Comparison of ENCODE assay signal across 9 cellular contexts in genomic region chr17:17696871-17697633, GRCh38. TPM values are rescaled to one million over a fixed set of nuclear protein-coding genes. Genes with fewer than 3 reads are reported as not detected.
A peak's percentile ranks its signal among the peaks of the same experiment; 100 is the strongest.
DNase-seq lines count a peak whose midpoint lies in the region; ATAC-seq and TF ChIP-seq lines count a peak whose summit lies in the region.
"Had no signal": no experiment of that assay in that cellular context is flagged by ENCODE, and none has a peak within 500 bp of the region (broad histone marks: within the 10 kb centered on the region; RNA-seq: fewer than 3 reads in every experiment).

No MANE protein-coding gene starts in this region.

- POLR2A ChIA-PET in naive thymus-derived CD4-positive, alpha-beta T cell (lab: Charles Lee), result no interaction called here

- WGBS in urinary bladder, result 66% methylated on average over 13 of the region's 13 CpGs

- H3K4me1 ChIP-seq in naive thymus-derived CD4-positive, alpha-beta T cell (ENCODE audit: control insufficient read depth in 2 of 2, insufficient read depth in 2 of 2, low read length in 2 of 2), result peaks cover 15 to 33% of the 10 kb centered on the region in 2 donors
- peaks cover 2% of the 10 kb centered on the region for H3K4me1 ChIP-seq in urinary bladder (ENCODE audit: insufficient read depth)
- peaks cover 13% of the 10 kb centered on the region for H3K4me1 ChIP-seq in MM.1S (ENCODE audit: low read length)

- H3K9me2 ChIP-seq in MM.1S (replicated peaks; ENCODE audit: insufficient read depth, low read length), result no peaks in the 10 kb centered on the region

- H3K27me3 ChIP-seq in dorsolateral prefrontal cortex, result no peaks in the 10 kb centered on the region
- no peaks in the 10 kb centered on the region for H3K27me3 ChIP-seq in naive thymus-derived CD4-positive, alpha-beta T cell (ENCODE audit: control insufficient read depth in 2 of 2, insufficient read depth in 2 of 2, low read length in 2 of 2)
- no peaks in the 10 kb centered on the region for H3K27me3 ChIP-seq in MM.1S (replicated peaks; ENCODE audit: insufficient read depth, low read length)

- no peak for ATAC-seq in activated naive CD8-positive, alpha-beta T cell treated with anti-CD3 and anti-CD28 coated beads, Interleukin-2, amount 50 U/mL, for 24 hours
- ATAC-seq in naive thymus-derived CD4-positive, alpha-beta T cell, result no peak

- H3K9me3 Mint-ChIP-seq in activated naive CD8-positive, alpha-beta T cell (ENCODE audit: low read depth), result no peaks in the 10 kb centered on the region
- no peaks in the 10 kb centered on the region for H3K9me3 Mint-ChIP-seq in activated naive CD8-positive, alpha-beta T cell treated with anti-CD3 and anti-CD28 coated beads, Interleukin-2, amount 50 U/mL, for 24 hours
- peaks cover 0 to 5% (median 0%) of the 10 kb centered on the region in 11 donors for H3K9me3 Mint-ChIP-seq in naive thymus-derived CD4-positive, alpha-beta T cell

- H3K4me2 ChIP-seq in MM.1S (ENCODE audit: low read depth, low read length), result no peak overlapping the region

- intact Hi-C loops in dorsolateral prefrontal cortex (cut with DNase I), result loop anchor here in 1 of 2 donors (5.0 kb wide), 1 partner anchor 40 kb away; no protein-coding TSS in a partner anchor
- intact Hi-C loops in naive thymus-derived CD4-positive, alpha-beta T cell (cut with micrococcal nuclease), result no loop called here

- peak overlapping the region in 1 of 59 donors; percentile 0 for H3K4me3 ChIP-seq in dorsolateral prefrontal cortex
- no peak overlapping the region for H3K4me3 ChIP-seq in naive thymus-derived CD4-positive, alpha-beta T cell (ENCODE audit: low read length)
- no peak overlapping the region for H3K4me3 ChIP-seq in urinary bladder (ENCODE audit: low read depth, low read length)
- H3K4me3 ChIP-seq in MM.1S (ENCODE audit: low read length), result no peak overlapping the region
- H3K4me3 ChIP-seq: HAP-1 had no signal

- no peaks in the 10 kb centered on the region for H3K36me3 Mint-ChIP-seq in activated naive CD8-positive, alpha-beta T cell
- H3K36me3 Mint-ChIP-seq in activated naive CD8-positive, alpha-beta T cell treated with anti-CD3 and anti-CD28 coated beads, Interleukin-2, amount 50 U/mL, for 24 hours (ENCODE audit: low read depth), result no peaks in the 10 kb centered on the region
- H3K36me3 Mint-ChIP-seq in naive thymus-derived CD4-positive, alpha-beta T cell, result no peaks in the 10 kb centered on the region

- no peak overlapping the region for H3K9ac ChIP-seq in MM.1S (ENCODE audit: low read length)

- H4K20me1 ChIP-seq in MM.1S (ENCODE audit: insufficient read depth, low read length), result no peaks in the 10 kb centered on the region; the same call in 1 of the 2 replicates

- CTCF ChIA-PET in naive thymus-derived CD4-positive, alpha-beta T cell (lab: Charles Lee), result interaction anchor here (0.6 kb wide), 1 partner anchor 56 kb away, joined by 4 read pairs; no protein-coding TSS in a partner anchor

- H2AFZ ChIP-seq in MM.1S (ENCODE audit: low read length), result no peak overlapping the region

- DNase-seq in activated naive CD8-positive, alpha-beta T cell treated with anti-CD3 and anti-CD28 coated beads, Interleukin-2, amount 50 U/mL, for 24 hours, result no peak
- no peak for DNase-seq in dorsolateral prefrontal cortex
- no peak for DNase-seq in naive thymus-derived CD4-positive, alpha-beta T cell
- DNase-seq in MM.1S, result no peak
- no peak for DNase-seq in NCI-H2081 treated with DMSO at 0.1 percent for 48 hours (lab: John Stamatoyannopoulos, UW)
- DNase-seq in activated CD8-positive, alpha-beta memory T cell treated with anti-CD3 and anti-CD28 coated beads, Interleukin-2, amount 50 U/mL, for 48 hours, result no peak

- H3K79me2 ChIP-seq in MM.1S (ENCODE audit: low read length), result peaks cover 95% of the 10 kb centered on the region

- 0 out of 2 replicates have a peak, but pooled peaks cover 4% of the 10 kb centered on the region for H3F3A ChIP-seq in MM.1S (ENCODE audit: insufficient read depth, low read length)

- H3K27ac ChIP-seq in dorsolateral prefrontal cortex, result peak overlapping the region in 57 of 59 donors; percentile 2 to 99 (median 93)
- no peak overlapping the region for H3K27ac ChIP-seq in naive thymus-derived CD4-positive, alpha-beta T cell (ENCODE audit: low read depth, low read length)
- H3K27ac ChIP-seq in urinary bladder (ENCODE audit: low read depth), result peak overlapping the region; percentile 46
- H3K27ac ChIP-seq in MM.1S (ENCODE audit: low read length), result no peak overlapping the region

- H3K27ac Mint-ChIP-seq in activated naive CD8-positive, alpha-beta T cell, result peak overlapping the region; percentile 35
- no peak overlapping the region for H3K27ac Mint-ChIP-seq in activated naive CD8-positive, alpha-beta T cell treated with anti-CD3 and anti-CD28 coated beads, Interleukin-2, amount 50 U/mL, for 24 hours
- peak overlapping the region in 6 of 9 donors; percentile 32 to 99 (median 81) for H3K27ac Mint-ChIP-seq in naive thymus-derived CD4-positive, alpha-beta T cell

- H3K36me3 ChIP-seq in naive thymus-derived CD4-positive, alpha-beta T cell (ENCODE audit: control insufficient read depth in 2 of 3, insufficient read depth in 3 of 3, low read length in 3 of 3), result peaks cover 0 to 3% (median 0%) of the 10 kb centered on the region in 3 experiments
- H3K36me3 ChIP-seq in urinary bladder (ENCODE audit: insufficient read depth), result no peaks in the 10 kb centered on the region
- no peaks in the 10 kb centered on the region for H3K36me3 ChIP-seq in MM.1S (replicated peaks; ENCODE audit: insufficient read depth, low read length)

- H3K4me1 Mint-ChIP-seq in activated naive CD8-positive, alpha-beta T cell (ENCODE audit: low read depth), result peaks cover 60% of the 10 kb centered on the region
- peaks cover 58% of the 10 kb centered on the region for H3K4me1 Mint-ChIP-seq in activated naive CD8-positive, alpha-beta T cell treated with anti-CD3 and anti-CD28 coated beads, Interleukin-2, amount 50 U/mL, for 24 hours
- peaks cover 32 to 69% (median 52%) of the 10 kb centered on the region in 7 donors for H3K4me1 Mint-ChIP-seq in naive thymus-derived CD4-positive, alpha-beta T cell

- H3K9me3 ChIP-seq in naive thymus-derived CD4-positive, alpha-beta T cell (ENCODE audit: control insufficient read depth in 2 of 3, low read length in 3 of 3), result no peaks in the 10 kb centered on the region
- no peaks in the 10 kb centered on the region for H3K9me3 ChIP-seq in MM.1S (replicated peaks; ENCODE audit: insufficient read depth, low read length)
- H3K9me3 ChIP-seq: HAP-1 had no signal

- H3K4me3 Mint-ChIP-seq in activated naive CD8-positive, alpha-beta T cell, result no peak overlapping the region
- no peak overlapping the region for H3K4me3 Mint-ChIP-seq in activated naive CD8-positive, alpha-beta T cell treated with anti-CD3 and anti-CD28 coated beads, Interleukin-2, amount 50 U/mL, for 24 hours
- peak overlapping the region in 6 of 10 donors; percentile 5 to 65 (median 33) for H3K4me3 Mint-ChIP-seq in naive thymus-derived CD4-positive, alpha-beta T cell

- H3K27me3 Mint-ChIP-seq in activated naive CD8-positive, alpha-beta T cell, result no peaks in the 10 kb centered on the region
- H3K27me3 Mint-ChIP-seq in activated naive CD8-positive, alpha-beta T cell treated with anti-CD3 and anti-CD28 coated beads, Interleukin-2, amount 50 U/mL, for 24 hours, result no peaks in the 10 kb centered on the region
- H3K27me3 Mint-ChIP-seq in naive thymus-derived CD4-positive, alpha-beta T cell, result no peaks in the 10 kb centered on the region

- TF ChIP-seq CTCF in dorsolateral prefrontal cortex (IDR thresholded peaks at IDR 0.05 in 54 of 56, conservative IDR thresholded peaks at IDR 0.05 in 2 of 56; ENCODE audit: low read depth in 1 of 56, partially characterized antibody in 56 of 56) (no peak), MM.1S (IDR thresholded peaks at IDR 0.05; ENCODE audit: low read length) (no peak)

RNA-seq across cellular contexts. Expression of gene RAI1, which starts 15.8 kb away (rescaled TPM):
- total RNA-seq in dorsolateral prefrontal cortex (10 to 100 TPM; 36.4 to 86.1 (median 56.3) TPM), urinary bladder (17.5 TPM)
- total RNA-seq in naive thymus-derived CD4-positive, alpha-beta T cell, result 10 to 100 TPM; 20.1 to 46.2 (median 23.6) TPM
- 1 to 10 TPM; 2.0 to 4.0 TPM for polyA plus RNA-seq in naive thymus-derived CD4-positive, alpha-beta T cell
- 20.2 TPM for polyA plus RNA-seq in urinary bladder

Comparison
In these comparisons a context has a peak if more than half of its experiments do, and no peak if none do; other contexts are left out.
1. H3K4me3 Mint-ChIP-seq: peak in naive thymus-derived CD4-positive, alpha-beta T cell (6 of 10); none in activated naive CD8-positive, alpha-beta T cell (single experiment) and activated naive CD8-positive, alpha-beta T cell treated with anti-CD3 and anti-CD28 coated beads, Interleukin-2, amount 50 U/mL, for 24 hours (single experiment).
2. H3K27ac ChIP-seq: peak in dorsolateral prefrontal cortex (57 of 59) and urinary bladder (single experiment); none in naive thymus-derived CD4-positive, alpha-beta T cell (single experiment) and MM.1S (single experiment).